Comparison of ENCODE assay signal across 9 cellular contexts in genomic region chr6:144351741-144352140, GRCh38.
DNase-seq lines count a peak whose midpoint lies in the region; ATAC-seq lines count a peak whose summit lies in the region.
"Had no signal": no experiment of that assay in that cellular context is flagged by ENCODE, and none has a peak within 500 bp of the region (broad histone marks: within the 10 kb centered on the region; RNA-seq: fewer than 3 reads in every experiment).

No MANE protein-coding gene starts in this region.

- peaks cover 84% of the 10 kb centered on the region for H3K4me1 Mint-ChIP-seq in central memory CD8-positive, alpha-beta T cell
- peaks cover 63 to 87% (median 86%) of the 10 kb centered on the region in 3 donors for H3K4me1 Mint-ChIP-seq in naive B cell

- peak overlapping the region; percentile 95 for H3K27ac Mint-ChIP-seq in central memory CD8-positive, alpha-beta T cell (ENCODE audit: low read depth)
- H3K27ac Mint-ChIP-seq in naive B cell: peak overlapping the region; percentile 7 to 95 (median 82)

- H3K4me3 Mint-ChIP-seq in central memory CD8-positive, alpha-beta T cell: peak overlapping the region; percentile 71
- H3K4me3 Mint-ChIP-seq in naive B cell: peak overlapping the region; percentile 56 to 86 (median 80)

- H3K27me3 Mint-ChIP-seq in central memory CD8-positive, alpha-beta T cell: no peaks in the 10 kb centered on the region
- no peaks in the 10 kb centered on the region for H3K27me3 Mint-ChIP-seq in naive B cell

- ATAC-seq in central memory CD8-positive, alpha-beta T cell (replicated peaks; ENCODE audit: extremely low read depth, poor library complexity, severe bottlenecking): no peak
- ATAC-seq in naive B cell (ENCODE audit: low read depth in 2 of 2): no peak

- peak overlapping the region; percentile 93 for H3K27ac ChIP-seq in KOPT-K1 (ENCODE audit: low read depth, low read length, poor library complexity, severe bottlenecking)

- H3K9me3 Mint-ChIP-seq in central memory CD8-positive, alpha-beta T cell: no peaks in the 10 kb centered on the region
- peaks cover 0 to 3% (median 0%) of the 10 kb centered on the region in 7 donors for H3K9me3 Mint-ChIP-seq in naive B cell

- H3K36me3 Mint-ChIP-seq in central memory CD8-positive, alpha-beta T cell (ENCODE audit: insufficient read depth): peaks cover 13% of the 10 kb centered on the region
- H3K36me3 Mint-ChIP-seq in naive B cell: peaks cover 11 to 14% of the 10 kb centered on the region in 2 donors

- peak; percentile 32 for DNase-seq in AG20443 (ENCODE audit: low spot score)
- DNase-seq in central memory CD8-positive, alpha-beta T cell (ENCODE audit: low spot score in 2 of 2): no peak
- no peak for DNase-seq in naive B cell
- DNase-seq in AML-193 (lab: John Stamatoyannopoulos, UW): no peak
- DNase-seq in NCI-H1105 (lab: John Stamatoyannopoulos, UW): no peak
- no peak for DNase-seq in NCI-H2029 treated with DMSO at 0.1 percent for 48 hours (lab: John Stamatoyannopoulos, UW)
- no peak for DNase-seq in GM19238 (ENCODE audit: insufficient read length, low spot score)
- DNase-seq: foreskin fibroblast had no signal

- H3K36me3 ChIP-seq in KOPT-K1 (ENCODE audit: insufficient read depth, low read length): no peaks in the 10 kb centered on the region

- no peaks in the 10 kb centered on the region for H3K9me3 ChIP-seq in KOPT-K1 (ENCODE audit: insufficient read depth, low read length, poor library complexity, severe bottlenecking)
